Comparison of ENCODE assay signal across 8 cellular contexts in genomic region chr19:41327499-41328156, GRCh38. TPM values are rescaled to one million over a fixed set of nuclear protein-coding genes. Genes with fewer than 3 reads are reported as not detected.
A peak's percentile ranks its signal among the peaks of the same experiment; 100 is the strongest.
DNase-seq lines count a peak whose midpoint lies in the region; ATAC-seq and TF ChIP-seq lines count a peak whose summit lies in the region.

No MANE protein-coding gene starts in this region.

- peak; percentile 87 for DNase-seq in NK-92 treated with Interleukin-12 subunit alpha and Interleukin-12 subunit beta, amount 100 ng/mL, for 24 hours (lab: John Stamatoyannopoulos, UW)
- DNase-seq in NK-92 (lab: John Stamatoyannopoulos, UW; ENCODE audit: unreplicated experiment) = no peak
- DNase-seq in T-helper 2 cell = peak; percentile 62 to 100 (median 73)
- peak in 1 of 2 donors; percentile 83 for DNase-seq in ascending aorta (ENCODE audit: low spot score in 2 of 2)
- peak; percentile 40 for DNase-seq in kidney glomerular epithelial cell (lab: John Stamatoyannopoulos, UW)
- peak; percentile 81 for DNase-seq in stimulated activated CD4-positive, alpha-beta T cell treated with anti-CD3 and anti-CD28 coated beads, Interleukin-2, amount 100 ng/mL, for 4 hours (ENCODE audit: low read depth)
- DNase-seq in SW 1271 (lab: John Stamatoyannopoulos, UW) = no peak

- TF ChIP-seq CTCF in ascending aorta (IDR thresholded peaks at IDR 0.05) = no peak

- peaks cover 31 to 52% of the 10 kb centered on the region in 2 donors for H3K4me1 ChIP-seq in ascending aorta

- peak overlapping the region in 1 of 2 donors; percentile 34 for H3K4me3 ChIP-seq in ascending aorta

- peaks cover 23 to 37% of the 10 kb centered on the region in 2 donors for H3K36me3 ChIP-seq in ascending aorta

- H3K27ac ChIP-seq in ascending aorta = peak overlapping the region; percentile 85 to 97

- no peaks in the 10 kb centered on the region for H3K9me3 ChIP-seq in ascending aorta

- intact Hi-C loops in ascending aorta (cut with DNase I) = no loop called here

- H3K27me3 ChIP-seq in ascending aorta = no peaks in the 10 kb centered on the region

- peak; percentile 61 for ATAC-seq in HG03280 (IDR thresholded peaks at IDR 0.05; ENCODE audit: unreplicated experiment)

RNA-seq across cellular contexts. Expression of gene CCDC97, which starts 17.7 kb away (rescaled TPM):
- total RNA-seq in ascending aorta = 18.4 TPM

RNA-seq across cellular contexts. Expression of gene TGFB1, which starts 26.1 kb away (rescaled TPM):
- total RNA-seq in ascending aorta = 103 TPM

RNA-seq across cellular contexts. Expression of gene B9D2, which starts 36.3 kb away (rescaled TPM):
- total RNA-seq in ascending aorta = 17.5 TPM

RNA-seq across cellular contexts. Expression of gene TMEM91, which starts 48.7 kb away (rescaled TPM):
- 14.2 TPM for total RNA-seq in ascending aorta

Comparison
In these comparisons a context has a peak if more than half of its experiments do, and no peak if none do; other contexts are left out.
1. DNase-seq: peak in NK-92 treated with Interleukin-12 subunit alpha and Interleukin-12 subunit beta, amount 100 ng/mL, for 24 hours (single experiment), T-helper 2 cell (5 of 5), kidney glomerular epithelial cell (single experiment) and stimulated activated CD4-positive, alpha-beta T cell treated with anti-CD3 and anti-CD28 coated beads, Interleukin-2, amount 100 ng/mL, for 4 hours (single experiment); none in NK-92 (single experiment) and SW 1271 (0 of 2).